Comparison of ENCODE assay signal across 9 cellular contexts in genomic region chr14:67413806-67414769, GRCh38. TPM values are rescaled to one million over a fixed set of nuclear protein-coding genes. Genes with fewer than 3 reads are reported as not detected.
DNase-seq lines count a peak whose midpoint lies in the region; ATAC-seq and TF ChIP-seq lines count a peak whose summit lies in the region.
"Had no signal": no experiment of that assay in that cellular context is flagged by ENCODE, and none has a peak within 500 bp of the region (broad histone marks: within the 10 kb centered on the region; RNA-seq: fewer than 3 reads in every experiment).

No MANE protein-coding gene starts in this region.

- H3K4me1 Mint-ChIP-seq in activated CD4-positive, alpha-beta T cell treated with anti-CD3 and anti-CD28 coated beads for 36 hours = peaks cover 17% of the 10 kb centered on the region

- intact Hi-C loops in activated CD4-positive, alpha-beta T cell treated with anti-CD3 and anti-CD28 coated beads for 36 hours (cut with DNase I, micrococcal nuclease) = no loop called here

- H3K36me3 Mint-ChIP-seq in activated CD4-positive, alpha-beta T cell treated with anti-CD3 and anti-CD28 coated beads for 36 hours (ENCODE audit: low read depth) = no peaks in the 10 kb centered on the region
- H3K36me3 Mint-ChIP-seq: CD8-positive, alpha-beta T cell had no signal

- no peaks in the 10 kb centered on the region for H3K27me3 Mint-ChIP-seq in activated CD4-positive, alpha-beta T cell treated with anti-CD3 and anti-CD28 coated beads for 36 hours

- CTCF ChIA-PET in activated CD4-positive, alpha-beta T cell treated with anti-CD3 and anti-CD28 coated beads for 36 hours (lab: Charles Lee) = interaction anchor here (0.9 to 2.2 kb wide), 3 partner anchors 13 to 186 kb away, joined by 3 to 9 read pairs (median 7); partner anchors contain the start of gene PIGH

- H3K27ac Mint-ChIP-seq in activated CD4-positive, alpha-beta T cell treated with anti-CD3 and anti-CD28 coated beads for 36 hours = no peak overlapping the region
- H3K27ac Mint-ChIP-seq: CD8-positive, alpha-beta T cell had no signal

- POLR2A ChIA-PET in activated CD4-positive, alpha-beta T cell treated with anti-CD3 and anti-CD28 coated beads for 36 hours (lab: Charles Lee) = interaction anchor here (0.6 kb wide), 1 partner anchor 12 kb away, joined by 3 read pairs; no protein-coding TSS in a partner anchor

- ATAC-seq in activated CD4-positive, alpha-beta T cell treated with anti-CD3 and anti-CD28 coated beads for 36 hours = peak; percentile 69
- ATAC-seq in HG03139 (IDR thresholded peaks at IDR 0.05; ENCODE audit: unreplicated experiment) = no peak
- ATAC-seq in HG03196 (IDR thresholded peaks at IDR 0.05; ENCODE audit: unreplicated experiment) = no peak
- ATAC-seq in HG03439 (IDR thresholded peaks at IDR 0.05; ENCODE audit: unreplicated experiment) = no peak
- ATAC-seq: CD8-positive, alpha-beta T cell had no signal

- H3K9me3 Mint-ChIP-seq in activated CD4-positive, alpha-beta T cell treated with anti-CD3 and anti-CD28 coated beads for 36 hours (ENCODE audit: low read depth) = no peaks in the 10 kb centered on the region
- H3K9me3 Mint-ChIP-seq: CD8-positive, alpha-beta T cell had no signal

- H3K4me3 Mint-ChIP-seq in activated CD4-positive, alpha-beta T cell treated with anti-CD3 and anti-CD28 coated beads for 36 hours = no peak overlapping the region
- H3K4me3 Mint-ChIP-seq: CD8-positive, alpha-beta T cell had no signal

- TF ChIP-seq CTCF in epithelial cell of esophagus (IDR thresholded peaks at IDR 0.05; ENCODE audit: insufficient read depth, low read depth, low read length, missing control alignments) = no peak

- no peak overlapping the region for H3K4me3 ChIP-seq in epithelial cell of esophagus (ENCODE audit: low read length)

- DNase-seq in activated CD4-positive, alpha-beta T cell treated with anti-CD3 and anti-CD28 coated beads for 36 hours = peak; percentile 54
- no peak for DNase-seq in activated CD4-positive, alpha-beta T cell treated with anti-CD3 and anti-CD28 coated beads for 1 hour
- DNase-seq in SIG-M5 treated with dmso at 0.1 percent for 504 hours (lab: John Stamatoyannopoulos, UW; ENCODE audit: unreplicated experiment) (peak; percentile 76), epithelial cell of esophagus (ENCODE audit: low read depth) (peak; percentile 94)
- peak; percentile 11 for DNase-seq in stimulated activated CD8-positive, alpha-beta memory T cell treated with anti-CD3 and anti-CD28 coated beads, Interleukin-12 subunit alpha, Interleukin-12 subunit beta, amount 100 ng/mL, for 4 hours (ENCODE audit: low read depth)

RNA-seq across cellular contexts. Expression of gene PLEK2, which starts 2.1 kb away (rescaled TPM):
- total RNA-seq in activated CD4-positive, alpha-beta T cell treated with anti-CD3 and anti-CD28 coated beads for 36 hours = 1 to 10 TPM; 2.9 to 5.1 TPM
- total RNA-seq: CD8-positive, alpha-beta T cell had no signal

RNA-seq across cellular contexts. Expression of gene EIF2S1, which starts 54.0 kb away (rescaled TPM):
- 100 to 1,000 TPM; 212 to 233 TPM for total RNA-seq in activated CD4-positive, alpha-beta T cell treated with anti-CD3 and anti-CD28 coated beads for 36 hours

RNA-seq across cellular contexts. Expression of gene ATP6V1D, which starts 54.5 kb away (rescaled TPM):
- total RNA-seq in activated CD4-positive, alpha-beta T cell treated with anti-CD3 and anti-CD28 coated beads for 36 hours = 10 to 100 TPM; 23.3 to 26.7 TPM
